Comparison of ENCODE assay signal across 24 cellular contexts in the genomic region with DNA sequence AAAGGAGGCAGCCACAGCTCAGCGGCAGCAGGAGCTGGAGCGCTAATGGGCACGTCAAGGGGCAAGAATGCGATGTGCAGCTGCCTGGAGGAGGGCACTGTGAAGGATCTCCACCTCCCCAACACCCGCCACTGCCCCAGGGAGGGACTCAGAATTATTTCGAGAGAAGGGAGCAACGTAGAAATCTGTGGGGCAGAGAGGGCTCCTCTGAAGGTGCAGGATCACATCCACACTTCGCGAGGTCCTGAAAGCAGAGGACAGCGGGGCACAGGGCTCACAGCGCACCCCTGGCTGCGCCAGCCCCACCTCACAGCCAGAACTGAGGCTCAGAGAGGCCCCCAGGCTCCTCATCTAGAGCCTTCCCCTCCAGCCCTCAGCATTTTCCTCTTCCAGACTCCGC. TPM values are rescaled to one million over a fixed set of nuclear protein-coding genes. Genes with fewer than 3 reads are reported as not detected.
"Had no signal": no experiment of that assay in that cellular context is flagged by ENCODE, and none has a peak within 500 bp of the region (broad histone marks: within the 10 kb centered on the region; RNA-seq: fewer than 3 reads in every experiment).

No MANE protein-coding gene starts in this region.

- H3K4me2 ChIP-seq: KMS-11, SK-N-SH had no signal

- DNase-seq: Kasumi-1; MM.1S; NCI-H1092 treated with DMSO at 0.1 percent for 48 hours; NCI-H1436; NCI-H187 treated with DMSO at 0.1 percent for 48 hours; NCI-H2029 treated with DMSO at 0.1 percent for 48 hours; NCI-H2171 treated with DMSO at 0.1 percent for 48 hours; NCI-H446; NCI-H510A; NCI-H524 treated with DMSO at 0.1 percent for 48 hours; NCI-H69; NCI-H774; NK-92 treated with Interleukin-12 subunit alpha and Interleukin-12 subunit beta, amount 100 ng/mL, for 24 hours; PC-3; SHP77; SK-N-SH; SW 1271 had no signal

- H3K9me3 ChIP-seq: SK-N-SH had no signal

- H3K9ac ChIP-seq: KMS-11, SK-N-SH had no signal

- ATAC-seq: K562, Panc1, PC-3 had no signal

- H3K4me3 ChIP-seq: K562 had no signal

- H3K27ac ChIP-seq: HL-60, KMS-11, RWPE1 had no signal

RNA-seq across cellular contexts. Expression of a gene that starts 7.9 kb away (rescaled TPM):
- total RNA-seq: M059J, PC-3, SK-MEL-5 had no signal
- polyA plus RNA-seq: K562 had no signal
